8 cellular contexts compared by ENCODE assay signal in genomic region chrX:40267334-40268118, GRCh38.
DNase-seq lines count a peak whose midpoint lies in the region; ATAC-seq, FAIRE-seq and TF ChIP-seq lines count a peak whose summit lies in the region.

No MANE protein-coding gene starts in this region.

- H3K4me3 ChIP-seq in bronchial epithelial cell (ENCODE audit: low read depth, low read length): peak overlapping the region; percentile 46
- peak overlapping the region; percentile 27 to 58 for H3K4me3 ChIP-seq in muscle layer of colon (ENCODE audit: low read depth in 1 of 2, low read length in 2 of 2)

- peak overlapping the region; percentile 52 for H3K27ac ChIP-seq in muscle layer of colon (ENCODE audit: low read depth, low read length)

- ATAC-seq in esophagus mucosa: no peak

- peak; percentile 13 for DNase-seq in LHCN-M2 (ENCODE audit: low read depth)
- no peak for DNase-seq in bronchial epithelial cell (ENCODE audit: low read depth)
- DNase-seq in ureter (ENCODE audit: low spot score): no peak
- no peak for DNase-seq in HuH-7.5 (ENCODE audit: low spot score)
- no peak for DNase-seq in urothelium cell line (ENCODE audit: low spot score)

- peaks cover 20% of the 10 kb centered on the region; the same call in 1 of the 2 replicates for H3K4me1 ChIP-seq in ES-I3 (ENCODE audit: insufficient read depth, low read length)
- peaks cover 1% of the 10 kb centered on the region for H3K4me1 ChIP-seq in muscle layer of colon (ENCODE audit: insufficient read depth, low read length)

- H3K27me3 ChIP-seq in bronchial epithelial cell (ENCODE audit: control insufficient read depth, insufficient read depth, low read length): no peaks in the 10 kb centered on the region
- H3K27me3 ChIP-seq in muscle layer of colon (ENCODE audit: control insufficient read depth in 1 of 2, insufficient read depth in 2 of 2, low read length in 2 of 2): peaks cover 0 to 22% of the 10 kb centered on the region in 2 donors

- H3K9ac ChIP-seq in ES-I3 (ENCODE audit: low read depth, low read length) (peak overlapping the region; percentile 48), muscle layer of colon (ENCODE audit: low read length) (no peak overlapping the region)

- no peak for FAIRE-seq in bronchial epithelial cell (lab: Jason Lieb, UNC)
- FAIRE-seq in urothelium cell line (lab: Jason Lieb, UNC): no peak

- H3K9me3 ChIP-seq in ES-I3 (ENCODE audit: control insufficient read depth, insufficient read depth, low read length) (no peaks in the 10 kb centered on the region), muscle layer of colon (ENCODE audit: low read length) (no peaks in the 10 kb centered on the region)

- no peak for TF ChIP-seq CTCF in bronchial epithelial cell (IDR thresholded peaks at IDR 0.05; ENCODE audit: insufficient read depth, low read length, severe bottlenecking)

- H3K36me3 ChIP-seq in ES-I3 (ENCODE audit: insufficient read depth, low read length): no peaks in the 10 kb centered on the region
- no peaks in the 10 kb centered on the region for H3K36me3 ChIP-seq in bronchial epithelial cell (ENCODE audit: control insufficient read depth, insufficient read depth, low read length)
- no peaks in the 10 kb centered on the region for H3K36me3 ChIP-seq in muscle layer of colon (ENCODE audit: insufficient read depth, low read length)
